In the genomic region with DNA sequence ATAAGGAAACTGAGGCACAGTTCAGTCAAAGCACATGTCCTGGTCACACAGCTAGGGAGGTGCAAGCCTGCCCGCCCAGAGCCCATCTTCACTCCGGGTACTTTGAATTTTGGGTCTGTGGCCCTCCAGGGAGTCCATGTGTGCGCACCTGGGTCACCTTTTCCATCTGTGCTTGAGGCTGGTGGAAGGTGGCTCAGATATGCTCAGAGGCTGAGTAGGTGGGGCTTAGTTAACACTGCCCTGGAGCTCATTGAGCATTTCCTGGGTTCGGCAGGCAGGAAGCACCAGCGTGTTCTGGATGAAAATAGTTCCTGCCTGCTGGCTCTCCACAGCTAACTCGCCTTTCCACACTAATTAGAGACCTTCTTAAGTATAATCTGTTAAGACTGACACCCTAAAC, we compare ENCODE assay signal across 21 cellular contexts. TPM values are rescaled to one million over a fixed set of nuclear protein-coding genes. Genes with fewer than 3 reads are reported as not detected.
A peak's percentile ranks its signal among the peaks of the same experiment; 100 is the strongest.
DNase-seq lines count a peak whose midpoint lies in the region; ATAC-seq and TF ChIP-seq lines count a peak whose summit lies in the region.
"Had no signal": no experiment of that assay in that cellular context is flagged by ENCODE, and none has a peak within 500 bp of the region (broad histone marks: within the 10 kb centered on the region; RNA-seq: fewer than 3 reads in every experiment).

No MANE protein-coding gene starts in this region.

- peak overlapping the region; percentile 25 for H3K27ac ChIP-seq in neutrophil
- H3K27ac ChIP-seq: brain microvascular endothelial cell, C4-2B, coronary artery, ovary, SK-N-MC, tibial artery had no signal

- DNase-seq in activated T-cell treated with anti-CD3 and anti-CD28 coated beads, Interleukin-2, amount 50 U/mL, for 72 hours, result no peak
- DNase-seq in activated T-cell treated with anti-CD3 and anti-CD28 coated beads, Interleukin-2, amount 50 U/mL, for 48 hours, result no peak
- DNase-seq in Kasumi-1 (lab: John Stamatoyannopoulos, UW) (peak; percentile 10 to 16), HuH-7.5 (ENCODE audit: low spot score) (no peak), inferior parietal cortex (ENCODE audit: extremely low spot score) (no peak), GDM1 (lab: John Stamatoyannopoulos, UW) (no peak)
- no peak for DNase-seq in activated naive CD8-positive, alpha-beta T cell treated with anti-CD3 and anti-CD28 coated beads, Interleukin-2, amount 50 U/mL, for 24 hours
- DNase-seq: activated CD4-positive, alpha-beta T cell treated with anti-CD3 and anti-CD28 coated beads for 1 hour; brain microvascular endothelial cell; DMS 273 treated with DMSO at 0.1 percent for 48 hours; glutamatergic neuron; NCI-H1417; NCI-H510A treated with DMSO at 0.1 percent for 48 hours; ovary; tibial artery had no signal

- H3K9me3 ChIP-seq in neutrophil, result no peaks in the 10 kb centered on the region
- H3K9me3 ChIP-seq: ovary, tibial artery had no signal

- TF ChIP-seq CTCF in neutrophil (IDR thresholded peaks at IDR 0.05), result no peak

- H3K4me3 ChIP-seq in neutrophil (ENCODE audit: low read depth in 1 of 2, low read length in 1 of 2), result no peak overlapping the region
- H3K4me3 ChIP-seq: coronary artery, ovary, SK-N-MC, tibial artery had no signal

- H3K9me3 Mint-ChIP-seq in activated T-cell treated with anti-CD3 and anti-CD28 coated beads, Interleukin-2, amount 50 U/mL, for 72 hours, result no peaks in the 10 kb centered on the region
- no peaks in the 10 kb centered on the region for H3K9me3 Mint-ChIP-seq in activated naive CD8-positive, alpha-beta T cell treated with anti-CD3 and anti-CD28 coated beads, Interleukin-2, amount 50 U/mL, for 24 hours

- H3K36me3 Mint-ChIP-seq in activated T-cell treated with anti-CD3 and anti-CD28 coated beads, Interleukin-2, amount 50 U/mL, for 72 hours (ENCODE audit: insufficient read depth in 2 of 2), result peaks cover 0 to 3% of the 10 kb centered on the region in 2 donors
- H3K36me3 Mint-ChIP-seq in activated naive CD8-positive, alpha-beta T cell treated with anti-CD3 and anti-CD28 coated beads, Interleukin-2, amount 50 U/mL, for 24 hours (ENCODE audit: low read depth), result peaks cover 12% of the 10 kb centered on the region

- no peaks in the 10 kb centered on the region for H3K27me3 ChIP-seq in neutrophil
- H3K27me3 ChIP-seq: brain microvascular endothelial cell, ovary, tibial artery had no signal

- peak overlapping the region; percentile 31 to 80 for H3K4me3 Mint-ChIP-seq in activated T-cell treated with anti-CD3 and anti-CD28 coated beads, Interleukin-2, amount 50 U/mL, for 72 hours
- peak overlapping the region; percentile 34 for H3K4me3 Mint-ChIP-seq in activated naive CD8-positive, alpha-beta T cell treated with anti-CD3 and anti-CD28 coated beads, Interleukin-2, amount 50 U/mL, for 24 hours

- no peaks in the 10 kb centered on the region for H3K27me3 Mint-ChIP-seq in activated T-cell treated with anti-CD3 and anti-CD28 coated beads, Interleukin-2, amount 50 U/mL, for 72 hours (ENCODE audit: low read depth)
- no peaks in the 10 kb centered on the region for H3K27me3 Mint-ChIP-seq in activated naive CD8-positive, alpha-beta T cell treated with anti-CD3 and anti-CD28 coated beads, Interleukin-2, amount 50 U/mL, for 24 hours

- no peak for ATAC-seq in activated T-cell treated with anti-CD3 and anti-CD28 coated beads, Interleukin-2, amount 50 U/mL, for 72 hours (replicated peaks in 1 of 2)
- no peak for ATAC-seq in activated naive CD8-positive, alpha-beta T cell treated with anti-CD3 and anti-CD28 coated beads, Interleukin-2, amount 50 U/mL, for 24 hours

- no peak overlapping the region for H3K27ac Mint-ChIP-seq in activated T-cell treated with anti-CD3 and anti-CD28 coated beads, Interleukin-2, amount 50 U/mL, for 72 hours
- H3K27ac Mint-ChIP-seq in activated naive CD8-positive, alpha-beta T cell treated with anti-CD3 and anti-CD28 coated beads, Interleukin-2, amount 50 U/mL, for 24 hours, result no peak overlapping the region

- peaks cover 20 to 23% of the 10 kb centered on the region in 2 experiments for H3K4me1 ChIP-seq in neutrophil (ENCODE audit: control insufficient read depth in 1 of 2, insufficient read depth in 1 of 2, low read depth in 1 of 2, low read length in 1 of 2)
- H3K4me1 ChIP-seq: tibial artery had no signal

- peaks cover 30% of the 10 kb centered on the region for H3K4me1 Mint-ChIP-seq in activated T-cell treated with anti-CD3 and anti-CD28 coated beads, Interleukin-2, amount 50 U/mL, for 72 hours (ENCODE audit: low read depth)
- peaks cover 26% of the 10 kb centered on the region for H3K4me1 Mint-ChIP-seq in activated naive CD8-positive, alpha-beta T cell treated with anti-CD3 and anti-CD28 coated beads, Interleukin-2, amount 50 U/mL, for 24 hours

- no peaks in the 10 kb centered on the region for H3K36me3 ChIP-seq in neutrophil
- H3K36me3 ChIP-seq: ovary had no signal

RNA-seq across cellular contexts. Expression of gene FAM234A, which starts 19.2 kb away (rescaled TPM):
- 10 to 100 TPM; 20.9 to 26.6 TPM for total RNA-seq in activated T-cell treated with anti-CD3 and anti-CD28 coated beads, Interleukin-2, amount 50 U/mL, for 72 hours

RNA-seq across cellular contexts. Expression of gene RGS11, which starts 21.9 kb away (rescaled TPM):
- under 1 TPM; 0.19 to 0.67 TPM for total RNA-seq in activated T-cell treated with anti-CD3 and anti-CD28 coated beads, Interleukin-2, amount 50 U/mL, for 72 hours
- total RNA-seq: RPMI7951 had no signal

RNA-seq across cellular contexts. Expression of gene LUC7L, which starts 24.6 kb away (rescaled TPM):
- total RNA-seq in activated T-cell treated with anti-CD3 and anti-CD28 coated beads, Interleukin-2, amount 50 U/mL, for 72 hours, result 10 to 100 TPM; 56.4 to 69.7 TPM

RNA-seq across cellular contexts. Expression of gene ARHGDIG, which starts 26.6 kb away (rescaled TPM):
- total RNA-seq in activated T-cell treated with anti-CD3 and anti-CD28 coated beads, Interleukin-2, amount 50 U/mL, for 72 hours, result under 1 TPM; 0.48 to 0.97 TPM
- total RNA-seq: RPMI7951 had no signal

RNA-seq across cellular contexts. Expression of gene PDIA2, which starts 29.1 kb away (rescaled TPM):
- total RNA-seq in activated T-cell treated with anti-CD3 and anti-CD28 coated beads, Interleukin-2, amount 50 U/mL, for 72 hours, result under 1 TPM in 1 of 2 donors, not detected in 1; 0.42 TPM
- total RNA-seq: G401 had no signal

Comparison
In these comparisons a context has a peak if more than half of its experiments do, and no peak if none do; other contexts are left out.
1. DNase-seq: peak in Kasumi-1 (2 of 2); none in activated T-cell treated with anti-CD3 and anti-CD28 coated beads, Interleukin-2, amount 50 U/mL, for 72 hours (0 of 2), activated T-cell treated with anti-CD3 and anti-CD28 coated beads, Interleukin-2, amount 50 U/mL, for 48 hours (0 of 2), activated naive CD8-positive, alpha-beta T cell treated with anti-CD3 and anti-CD28 coated beads, Interleukin-2, amount 50 U/mL, for 24 hours (single experiment), HuH-7.5 (single experiment), inferior parietal cortex (single experiment) and GDM1 (single experiment).